10 cellular contexts compared by ENCODE assay signal in genomic region chr6:152170702-152171667, GRCh38.
DNase-seq lines count a peak whose midpoint lies in the region; ATAC-seq and TF ChIP-seq lines count a peak whose summit lies in the region.
"Had no signal": no experiment of that assay in that cellular context is flagged by ENCODE, and none has a peak within 500 bp of the region (broad histone marks: within the 10 kb centered on the region; RNA-seq: fewer than 3 reads in every experiment).

No MANE protein-coding gene starts in this region.

- no peaks in the 10 kb centered on the region for H3K79me2 ChIP-seq in OCI-LY7 (ENCODE audit: insufficient read depth, low read depth, low read length)

- no peaks in the 10 kb centered on the region for H4K20me1 ChIP-seq in OCI-LY7 (ENCODE audit: insufficient read depth, low read length)

- WGBS in lower leg skin, 2 donors, result 84% methylated on average over 13 of the region's 13 CpGs

- no TSS peak for BruUV-seq in OCI-LY7 (replicated peaks; lab: Mats Ljungman, UMichigan)

- TF ChIP-seq POLR2A in lower leg skin (IDR thresholded peaks at IDR 0.05), result no peak

- no peaks in the 10 kb centered on the region for H3K9me3 ChIP-seq in OCI-LY7 (ENCODE audit: low read length)
- H3K9me3 ChIP-seq: neutrophil had no signal

- no peak overlapping the region for H3K27ac ChIP-seq in OCI-LY7 (ENCODE audit: low read depth, low read length, poor library complexity, severe bottlenecking)
- H3K27ac ChIP-seq: 22Rv1, neutrophil had no signal

- peaks cover 19 to 47% (median 33%) of the 10 kb centered on the region in 4 donors for H3K4me1 Mint-ChIP-seq in naive thymus-derived CD8-positive, alpha-beta T cell

- H3K27me3 Mint-ChIP-seq in naive thymus-derived CD8-positive, alpha-beta T cell, result no peaks in the 10 kb centered on the region

- intact Hi-C loops in OCI-LY7 (cut with micrococcal nuclease; ENCODE audit: unreplicated experiment), result no loop called here
- intact Hi-C loops in lower leg skin (cut with DNase I; ENCODE audit: low total_unique reads), result no loop called here

- peaks cover 83% of the 10 kb centered on the region for H3K36me3 ChIP-seq in OCI-LY7 (ENCODE audit: insufficient read depth, low read length)

- peak; percentile 95 for ATAC-seq in HG03280 (IDR thresholded peaks at IDR 0.05; ENCODE audit: unreplicated experiment)
- ATAC-seq in naive thymus-derived CD8-positive, alpha-beta T cell, result peak in 1 of 2 donors; percentile 42

- peaks cover 32 to 80% (median 56%) of the 10 kb centered on the region in 3 donors for H3K36me3 Mint-ChIP-seq in naive thymus-derived CD8-positive, alpha-beta T cell

- H3K4me1 ChIP-seq in OCI-LY7 (ENCODE audit: insufficient read depth, low read length, poor library complexity, severe bottlenecking), result no peaks in the 10 kb centered on the region

- H3K4me3 ChIP-seq in OCI-LY7 (ENCODE audit: low read depth, low read length, poor library complexity, severe bottlenecking), result no peak overlapping the region
- no peak overlapping the region for H3K4me3 ChIP-seq in lower leg skin (ENCODE audit: low read depth, poor library complexity, severe bottlenecking)

- no peaks in the 10 kb centered on the region for H3K9me2 ChIP-seq in OCI-LY7 (ENCODE audit: insufficient read depth, low read length)

- DNase-seq in NCI-H146 (lab: John Stamatoyannopoulos, UW) (peak; percentile 13), NCI-H146 treated with DMSO at 0.1 percent for 48 hours (lab: John Stamatoyannopoulos, UW; ENCODE audit: unreplicated experiment) (no peak), activated T-helper 1 cell treated with Interleukin-2 at 50 U/mL for 16 hours (ENCODE audit: low read depth) (peak; percentile 27), OCI-LY7 (ENCODE audit: low spot score) (no peak), occipital lobe (lab: John Stamatoyannopoulos, UW) (no peak), lower leg skin (ENCODE audit: low spot score in 2 of 2) (no peak)
- no peak for DNase-seq in naive thymus-derived CD8-positive, alpha-beta T cell

- POLR2A ChIA-PET in naive thymus-derived CD8-positive, alpha-beta T cell (lab: Charles Lee), result interaction anchor here (0.7 kb wide), 1 partner anchor 15 kb away, joined by 3 read pairs; no protein-coding TSS in a partner anchor
- POLR2A ChIA-PET in OCI-LY7 (lab: Charles Lee), result interaction anchor here (0.6 to 1.0 kb wide), 5 partner anchors 15 to 1550 kb away, joined by 3 read pairs; no protein-coding TSS in a partner anchor

- no peak for TF ChIP-seq CTCF in OCI-LY7 (conservative IDR thresholded peaks at IDR 0.05; ENCODE audit: low read length)
- no peak for TF ChIP-seq CTCF in lower leg skin (IDR thresholded peaks at IDR 0.05)

- peak overlapping the region; percentile 22 to 90 (median 82) for H3K27ac Mint-ChIP-seq in naive thymus-derived CD8-positive, alpha-beta T cell

- H3K9me3 Mint-ChIP-seq in naive thymus-derived CD8-positive, alpha-beta T cell, result peaks cover 0 to 12% (median 0%) of the 10 kb centered on the region in 9 donors

- no peak overlapping the region for H3K4me2 ChIP-seq in OCI-LY7 (ENCODE audit: low read length)

- CTCF ChIA-PET in OCI-LY7 (lab: Charles Lee; ENCODE audit: unreplicated experiment), result no interaction called here

- H2AFZ ChIP-seq in OCI-LY7 (ENCODE audit: low read length), result no peak overlapping the region

- H3K4me3 Mint-ChIP-seq in naive thymus-derived CD8-positive, alpha-beta T cell, result peak overlapping the region in 6 of 10 donors; percentile 3 to 79 (median 42)

Comparison
In these comparisons a context has a peak if more than half of its experiments do, and no peak if none do; other contexts are left out.
1. DNase-seq: peak in NCI-H146 (single experiment) and activated T-helper 1 cell treated with Interleukin-2 at 50 U/mL for 16 hours (single experiment); none in NCI-H146 treated with DMSO at 0.1 percent for 48 hours (single experiment), naive thymus-derived CD8-positive, alpha-beta T cell (0 of 10), OCI-LY7 (single experiment), occipital lobe (single experiment) and lower leg skin (0 of 2).